Comparison of ENCODE assay signal across 17 cellular contexts in the genomic region with DNA sequence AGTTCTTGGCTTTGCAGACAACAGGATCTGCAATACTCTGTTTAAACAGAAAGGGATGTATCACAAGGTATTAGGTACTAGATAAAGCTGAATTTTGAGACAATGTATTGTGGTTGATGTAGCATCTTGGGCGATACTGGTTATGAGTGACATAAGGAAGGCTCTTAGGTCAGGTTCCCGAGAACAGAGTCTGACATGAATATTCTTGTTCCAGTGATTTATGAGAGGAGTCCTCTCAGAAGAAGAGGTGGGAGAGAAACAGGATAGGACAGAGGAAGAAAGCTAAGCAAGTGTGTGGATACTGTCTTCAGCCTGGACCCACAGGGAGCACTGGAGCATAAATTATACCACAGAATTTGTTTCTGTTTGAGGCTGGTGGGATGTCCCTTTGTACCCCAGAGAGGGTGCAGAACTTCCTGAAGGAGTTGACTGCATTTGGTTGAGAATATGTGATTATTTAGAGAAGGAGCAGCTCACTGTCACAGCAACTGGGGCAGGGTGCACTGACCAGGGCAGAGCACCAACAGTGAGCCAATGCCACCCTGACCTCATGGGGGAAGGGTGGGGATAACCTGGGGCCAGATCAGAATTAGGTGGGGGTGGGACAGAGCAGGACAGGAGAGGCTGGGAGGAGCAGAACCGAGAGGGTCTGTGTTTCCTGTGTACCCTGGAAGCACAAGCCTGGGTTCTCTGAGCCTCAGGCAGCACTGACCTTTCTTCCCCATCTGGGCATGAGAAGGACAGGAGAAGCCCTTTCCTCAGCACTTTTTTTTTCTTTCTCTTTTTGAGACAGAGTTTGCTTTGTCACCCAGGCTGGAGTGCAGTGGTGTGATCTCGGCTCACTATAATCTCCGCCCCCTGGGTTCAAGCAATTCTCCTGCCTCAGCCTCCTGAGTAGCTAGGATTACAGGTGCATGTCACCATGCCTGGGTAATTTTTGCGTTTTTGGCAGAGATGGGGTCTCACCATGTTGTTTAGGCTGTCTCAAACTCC. TPM values are rescaled to one million over a fixed set of nuclear protein-coding genes. Genes with fewer than 3 reads are reported as not detected.
DNase-seq lines count a peak whose midpoint lies in the region; ATAC-seq and FAIRE-seq lines count a peak whose summit lies in the region.
"Had no signal": no experiment of that assay in that cellular context is flagged by ENCODE, and none has a peak within 500 bp of the region (broad histone marks: within the 10 kb centered on the region; RNA-seq: fewer than 3 reads in every experiment).

No MANE protein-coding gene starts in this region.

- DNase-seq in right cardiac atrium (no peak), cardiac septum (ENCODE audit: low spot score) (no peak), Kasumi-1 (lab: John Stamatoyannopoulos, UW) (peak; percentile 31 to 39), germinal center (ENCODE audit: low spot score) (peak; percentile 31), urothelium cell line (ENCODE audit: low spot score) (no peak), activated gamma-delta T cell (lab: John Stamatoyannopoulos, UW) (no peak), NCI-H446 (lab: John Stamatoyannopoulos, UW) (no peak), iPS-NIHi11 (ENCODE audit: low spot score) (no peak)
- DNase-seq: activated gamma-delta T cell treated with Interleukin-2 at 50 U/mL for 16 hours; effector memory CD4-positive, alpha-beta T cell; mesendoderm; NK-92 treated with Interleukin-12 subunit alpha and Interleukin-12 subunit beta, amount 100 ng/mL, for 24 hours; occipital lobe had no signal

- no peaks in the 10 kb centered on the region for H3K9me3 ChIP-seq in right cardiac atrium (ENCODE audit: control insufficient read depth, low read length)
- H3K9me3 ChIP-seq: breast epithelium had no signal

- intact Hi-C loops in right cardiac atrium (cut with DNase I), result no loop called here
- intact Hi-C loops in cardiac septum (cut with DNase I), result no loop called here

- no peaks in the 10 kb centered on the region for H3K27me3 ChIP-seq in right cardiac atrium (ENCODE audit: control insufficient read depth, insufficient read depth)
- H3K27me3 ChIP-seq: breast epithelium had no signal

- H3K27ac ChIP-seq in right cardiac atrium (ENCODE audit: low read length), result no peak overlapping the region
- H3K27ac ChIP-seq: breast epithelium, VCaP had no signal

- no peaks in the 10 kb centered on the region for H3K4me1 ChIP-seq in right cardiac atrium (ENCODE audit: control insufficient read depth, insufficient read depth, low read length)
- H3K4me1 ChIP-seq: breast epithelium had no signal

- peak; percentile 32 for FAIRE-seq in urothelium cell line (lab: Jason Lieb, UNC)

- H3K4me3 ChIP-seq in right cardiac atrium (ENCODE audit: low read length), result no peak overlapping the region
- H3K4me3 ChIP-seq: breast epithelium had no signal

- WGBS in right cardiac atrium, result 66% methylated on average over 6 of the region's 6 CpGs

- peak; percentile 26 to 39 for ATAC-seq in right cardiac atrium

RNA-seq across cellular contexts. Expression of gene SLC6A9, which starts 36.3 kb away (rescaled TPM):
- total RNA-seq in right cardiac atrium (1 to 10 TPM in 3 of 4 donors, under 1 TPM in 1; 0.95 to 1.6 (median 1.3) TPM), cardiac septum (1.8 TPM)
- polyA plus RNA-seq in right cardiac atrium, result 1.0 TPM

RNA-seq across cellular contexts. Expression of gene KLF17, which starts 51.1 kb away (rescaled TPM):
- not detected for total RNA-seq in right cardiac atrium
- polyA plus RNA-seq in right cardiac atrium, result not detected
- not detected for total RNA-seq in cardiac septum
- total RNA-seq: A673; activated CD8-positive, alpha-beta memory T cell treated with anti-CD3 and anti-CD28 coated beads for 36 hours; breast epithelium had no signal

Comparison
In these comparisons a context has a peak if more than half of its experiments do, and no peak if none do; other contexts are left out.
1. DNase-seq: peak in Kasumi-1 (2 of 2) and germinal center (single experiment); none in right cardiac atrium (0 of 3), cardiac septum (single experiment), urothelium cell line (single experiment), activated gamma-delta T cell (single experiment), NCI-H446 (0 of 2) and iPS-NIHi11 (single experiment).